In genomic region chr1:44453798-44454349, GRCh38 we compare ENCODE assay signal across 3 cellular contexts.
TF ChIP-seq lines count a peak whose summit lies in the region.

No MANE protein-coding gene starts in this region.

TF ChIP-seq in A549, 52 proteins besides CTCF, POLR2A, EP300 and RAD21 (continued from another document):
- TF ChIP-seq MAFK (IDR thresholded peaks at IDR 0.05; ENCODE audit: partially characterized antibody) (peak; percentile 62), EHMT2 (IDR thresholded peaks at IDR 0.05; ENCODE audit: low read depth) (no peak), CHD2 (IDR thresholded peaks at IDR 0.05; ENCODE audit: low read length, partially characterized antibody) (no peak)
TF ChIP-seq in A549: peak in this region for 1.

TF ChIP-seq in HEK293, 187 proteins besides CTCF, POLR2A, EP300 and RAD21:
- TF ChIP-seq, protein P1, sequence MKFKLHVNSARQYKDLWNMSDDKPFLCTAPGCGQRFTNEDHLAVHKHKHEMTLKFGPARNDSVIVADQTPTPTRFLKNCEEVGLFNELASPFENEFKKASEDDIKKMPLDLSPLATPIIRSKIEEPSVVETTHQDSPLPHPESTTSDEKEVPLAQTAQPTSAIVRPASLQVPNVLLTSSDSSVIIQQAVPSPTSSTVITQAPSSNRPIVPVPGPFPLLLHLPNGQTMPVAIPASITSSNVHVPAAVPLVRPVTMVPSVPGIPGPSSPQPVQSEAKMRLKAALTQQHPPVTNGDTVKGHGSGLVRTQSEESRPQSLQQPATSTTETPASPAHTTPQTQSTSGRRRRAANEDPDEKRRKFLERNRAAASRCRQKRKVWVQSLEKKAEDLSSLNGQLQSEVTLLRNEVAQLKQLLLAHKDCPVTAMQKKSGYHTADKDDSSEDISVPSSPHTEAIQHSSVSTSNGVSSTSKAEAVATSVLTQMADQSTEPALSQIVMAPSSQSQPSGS (tag by site-specific recombination; IDR thresholded peaks at IDR 0.05; ENCODE audit: low read depth), result peak; percentile 50; the same call in 1 of the 2 replicates
- no peak for TF ChIP-seq FEZF1 (tag by site-specific recombination; IDR thresholded peaks at IDR 0.05)
- TF ChIP-seq KLF10 (tag by site-specific recombination; IDR thresholded peaks at IDR 0.05), result no peak
TF ChIP-seq in HEK293: peak in this region for 1.

TF ChIP-seq in K562, 482 proteins besides CTCF, POLR2A, EP300 and RAD21 (continued from another document):
- no peak for TF ChIP-seq THRB (CRISPR knock-in tag; conservative IDR thresholded peaks at IDR 0.05)
- TF ChIP-seq KLF16 (IDR thresholded peaks at IDR 0.05), result no peak
- no peak for TF ChIP-seq CBFB (CRISPR knock-in tag; IDR thresholded peaks at IDR 0.05)
- no peak for TF ChIP-seq ELF4 (CRISPR knock-in tag; IDR thresholded peaks at IDR 0.05)
- no peak for TF ChIP-seq XRCC4 (IDR thresholded peaks at IDR 0.05; ENCODE audit: extremely low read depth, insufficient read depth, insufficient read length)
- no peak for TF ChIP-seq RBM22 (IDR thresholded peaks at IDR 0.05; ENCODE audit: low read depth, low read length, poor library complexity, severe bottlenecking)
- no peak for TF ChIP-seq RBM14 (IDR thresholded peaks at IDR 0.05; ENCODE audit: borderline replicate concordance, insufficient read depth, low read depth, low read length)
- TF ChIP-seq RHOXF2B (CRISPR knock-in tag; conservative IDR thresholded peaks at IDR 0.05), result no peak
- TF ChIP-seq PHF20 (IDR thresholded peaks at IDR 0.05; ENCODE audit: partially characterized antibody), result no peak
- TF ChIP-seq XRCC3 (IDR thresholded peaks at IDR 0.05), result no peak
- TF ChIP-seq MAZ (CRISPR knock-in tag; conservative IDR thresholded peaks at IDR 0.05 in 1 of 2, IDR thresholded peaks at IDR 0.05 in 1 of 2), result no peak
- no peak for TF ChIP-seq ZNF408 (CRISPR knock-in tag; IDR thresholded peaks at IDR 0.05; ENCODE audit: low read depth)
- no peak for TF ChIP-seq IRF2 (CRISPR knock-in tag; IDR thresholded peaks at IDR 0.05)
- TF ChIP-seq ZNF395 (CRISPR knock-in tag; IDR thresholded peaks at IDR 0.05), result no peak
- no peak for TF ChIP-seq ZNF695 (CRISPR knock-in tag; IDR thresholded peaks at IDR 0.05)
- no peak for TF ChIP-seq PKNOX1 (IDR thresholded peaks at IDR 0.05)
- no peak for TF ChIP-seq ZNF644 (tag; IDR thresholded peaks at IDR 0.05; ENCODE audit: low read depth)
- TF ChIP-seq OTX1 (CRISPR knock-in tag; IDR thresholded peaks at IDR 0.05), result no peak
- TF ChIP-seq SREBF1 (IDR thresholded peaks at IDR 0.05; ENCODE audit: borderline replicate concordance, low read depth, low read length), result no peak
- TF ChIP-seq C11orf30 (IDR thresholded peaks at IDR 0.05; ENCODE audit: low read depth), result peak; percentile 67; the same call in 1 of the 2 replicates
- no peak for TF ChIP-seq FOXJ2 (tag; IDR thresholded peaks at IDR 0.05)
- TF ChIP-seq ZNF316 (IDR thresholded peaks at IDR 0.05), result peak; percentile 86
- no peak for TF ChIP-seq BACH1 (tag; IDR thresholded peaks at IDR 0.05)
- TF ChIP-seq ETV6 (IDR thresholded peaks at IDR 0.05; ENCODE audit: borderline replicate concordance in 1 of 2, low read depth in 2 of 2, low read length in 1 of 2), result no peak
- no peak for TF ChIP-seq ETV6 (CRISPR knock-in tag; IDR thresholded peaks at IDR 0.05; ENCODE audit: borderline replicate concordance)
- peak; percentile 49; the same call in 1 of the 2 replicates for TF ChIP-seq MAFK (IDR thresholded peaks at IDR 0.05; ENCODE audit: low read length)
- peak; percentile 80 for TF ChIP-seq MAFG (tag; conservative IDR thresholded peaks at IDR 0.05)
- TF ChIP-seq ZBTB12 (CRISPR knock-in tag; IDR thresholded peaks at IDR 0.05), result no peak
- TF ChIP-seq, protein P2, sequence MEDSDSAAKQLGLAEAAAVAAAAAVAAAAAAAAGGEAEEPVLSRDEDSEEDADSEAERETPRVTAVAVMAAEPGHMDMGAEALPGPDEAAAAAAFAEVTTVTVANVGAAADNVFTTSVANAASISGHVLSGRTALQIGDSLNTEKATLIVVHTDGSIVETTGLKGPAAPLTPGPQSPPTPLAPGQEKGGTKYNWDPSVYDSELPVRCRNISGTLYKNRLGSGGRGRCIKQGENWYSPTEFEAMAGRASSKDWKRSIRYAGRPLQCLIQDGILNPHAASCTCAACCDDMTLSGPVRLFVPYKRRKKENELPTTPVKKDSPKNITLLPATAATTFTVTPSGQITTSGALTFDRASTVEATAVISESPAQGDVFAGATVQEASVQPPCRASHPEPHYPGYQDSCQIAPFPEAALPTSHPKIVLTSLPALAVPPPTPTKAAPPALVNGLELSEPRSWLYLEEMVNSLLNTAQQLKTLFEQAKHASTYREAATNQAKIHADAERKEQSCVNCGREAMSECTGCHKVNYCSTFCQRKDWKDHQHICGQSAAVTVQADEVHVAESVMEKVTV (CRISPR knock-in tag; IDR thresholded peaks at IDR 0.05), result no peak
- no peak for TF ChIP-seq PRDM10 (IDR thresholded peaks at IDR 0.05; ENCODE audit: partially characterized antibody)
- TF ChIP-seq ZNF436 (CRISPR knock-in tag; IDR thresholded peaks at IDR 0.05), result no peak
- TF ChIP-seq ZNF354B (CRISPR knock-in tag; IDR thresholded peaks at IDR 0.05), result no peak
- TF ChIP-seq PHB2 (IDR thresholded peaks at IDR 0.05; ENCODE audit: low read depth), result no peak
- TF ChIP-seq, protein P3, sequence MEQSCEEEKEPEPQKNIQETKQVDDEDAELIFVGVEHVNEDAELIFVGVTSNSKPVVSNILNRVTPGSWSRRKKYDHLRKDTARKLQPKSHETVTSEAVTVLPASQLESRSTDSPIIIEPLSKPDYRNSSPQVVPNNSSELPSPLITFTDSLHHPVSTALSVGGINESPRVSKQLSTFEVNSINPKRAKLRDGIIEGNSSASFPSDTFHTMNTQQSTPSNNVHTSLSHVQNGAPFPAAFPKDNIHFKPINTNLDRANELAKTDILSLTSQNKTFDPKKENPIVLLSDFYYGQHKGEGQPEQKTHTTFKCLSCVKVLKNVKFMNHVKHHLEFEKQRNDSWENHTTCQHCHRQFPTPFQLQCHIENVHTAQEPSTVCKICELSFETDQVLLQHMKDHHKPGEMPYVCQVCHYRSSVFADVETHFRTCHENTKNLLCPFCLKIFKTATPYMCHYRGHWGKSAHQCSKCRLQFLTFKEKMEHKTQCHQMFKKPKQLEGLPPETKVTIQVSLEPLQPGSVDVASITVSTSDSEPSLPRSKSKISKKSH (CRISPR knock-in tag; IDR thresholded peaks at IDR 0.05), result no peak
